35 cellular contexts compared by ENCODE assay signal in the genomic region with DNA sequence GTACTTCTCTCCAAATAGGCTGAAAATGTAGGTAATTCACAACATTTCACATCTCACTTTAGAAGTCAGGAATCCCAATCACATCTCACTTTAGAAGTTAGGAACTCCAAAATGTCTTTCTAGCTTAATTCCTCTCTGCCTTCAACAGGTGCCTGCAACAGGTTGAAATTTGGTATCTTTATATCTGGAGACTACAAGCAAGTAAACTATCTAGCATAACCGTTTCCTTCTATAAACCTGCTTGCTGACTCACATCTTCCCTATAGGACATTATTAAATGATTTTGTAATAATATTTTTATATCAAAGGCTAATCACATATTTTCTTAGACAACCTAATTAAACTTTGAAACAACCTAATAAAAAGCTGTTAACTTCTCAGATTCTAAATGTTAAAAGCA.
"Had no signal": no experiment of that assay in that cellular context is flagged by ENCODE, and none has a peak within 500 bp of the region (broad histone marks: within the 10 kb centered on the region; RNA-seq: fewer than 3 reads in every experiment).

No MANE protein-coding gene starts in this region.

- H3K27ac ChIP-seq: adrenal gland, body of pancreas, brain microvascular endothelial cell, breast epithelium, WERI-Rb-1 had no signal

- H3K4me3 Mint-ChIP-seq: activated B cell treated with CpG ODN at 0.5 μM for 24 hours; activated CD4-positive, alpha-beta memory T cell treated with anti-CD3 and anti-CD28 coated beads for 36 hours; activated CD4-positive, alpha-beta T cell treated with anti-CD3 and anti-CD28 coated beads, Interleukin-2, amount 10 ng/mL, durations not matched to agents 24 days and 14 days; activated CD8-positive, alpha-beta T cell treated with anti-CD3 and anti-CD28 coated beads for 36 hours; activated naive CD4-positive, alpha-beta T cell treated with anti-CD3 and anti-CD28 coated beads for 36 hours; activated naive CD8-positive, alpha-beta T cell treated with anti-CD3 and anti-CD28 coated beads for 36 hours; activated T-cell treated with anti-CD3 and anti-CD28 coated beads, Interleukin-2, amount 50 U/mL, for 4 hours; activated T-cell treated with anti-CD3 and anti-CD28 coated beads, Interleukin-2, amount 50 U/mL, for 72 hours; activated T-helper 1 cell treated with anti-CD3 and anti-CD28 coated beads, Interleukin-12 subunit alpha, Interleukin-12 subunit beta, Interleukin-2, Interleukin-4 antibody, amounts not matched to agents 30 ng/mL and 10 ng/mL and 1 ng/mL, durations not matched to agents 14 hours and 24 hours and 36 hours; activated T-helper 17 cell treated with anti-CD3 and anti-CD28 coated beads, Interleukin-2, amount 50 U/mL, for 72 hours; T-helper 1 cell treated with Interleukin-12 subunit alpha and Interleukin-12 subunit beta and Interleukin-4 antibody, amounts not matched to agents 30 μg/mL and 1 μg/mL, for 36 hours; T-helper 2 cell treated with Interferon-gamma antibody and Interleukin-4, amounts not matched to agents 5 μg/mL and 100 μg/mL, for 36 hours had no signal

- DNase-seq: activated B cell treated with CpG ODN at 0.5 μM for 24 hours; activated CD4-positive, alpha-beta memory T cell treated with anti-CD3 and anti-CD28 coated beads for 36 hours; activated CD4-positive, alpha-beta T cell treated with anti-CD3 and anti-CD28 coated beads for 4 hours; activated CD4-positive, alpha-beta T cell treated with anti-CD3 and anti-CD28 coated beads, Interleukin-2, amount 10 ng/mL, durations not matched to agents 24 days and 14 days; activated CD4-positive, alpha-beta T cell treated with anti-CD3 and anti-CD28 coated beads, Interleukin-2, amount 50 U/mL, for 1 hour; activated CD4-positive, alpha-beta T cell treated with anti-CD3 and anti-CD28 coated beads, Interleukin-2, amount 50 U/mL, for 4 hours; activated CD4-positive, CD25-positive, alpha-beta regulatory T cell treated with anti-CD3 and anti-CD28 coated beads, Interleukin-2, amount 50 U/mL, for 72 hours; activated CD8-positive, alpha-beta memory T cell treated with anti-CD3 and anti-CD28 coated beads, Interleukin-2, amount 50 U/mL, for 4 hours; activated CD8-positive, alpha-beta T cell treated with anti-CD3 and anti-CD28 coated beads for 36 hours; activated effector memory CD4-positive, alpha-beta T cell treated with anti-CD3 and anti-CD28 coated beads, Interleukin-2, amount 50 U/mL, for 16 hours; activated gamma-delta T cell treated with Interleukin-2 at 50 U/mL for 16 hours; activated naive CD4-positive, alpha-beta T cell; activated naive CD4-positive, alpha-beta T cell treated with anti-CD3 and anti-CD28 coated beads for 36 hours; activated naive CD4-positive, alpha-beta T cell treated with anti-CD3 and anti-CD28 coated beads, Interleukin-2, amount 50 U/mL, for 16 hours; activated naive CD8-positive, alpha-beta T cell treated with anti-CD3 and anti-CD28 coated beads for 36 hours; activated T-cell treated with anti-CD3 and anti-CD28 coated beads for 4 hours; activated T-cell treated with anti-CD3 and anti-CD28 coated beads, Interleukin-2, amount 50 U/mL, for 1 hour; activated T-cell treated with anti-CD3 and anti-CD28 coated beads, Interleukin-2, amount 50 U/mL, for 4 hours; activated T-cell treated with anti-CD3 and anti-CD28 coated beads, Interleukin-2, amount 50 U/mL, for 72 hours; adrenal gland; amniotic stem cell; aorta; body of pancreas; brain microvascular endothelial cell; central memory CD4-positive, alpha-beta T cell; T-helper 1 cell; T-helper 2 cell; T-helper 9 cell; WERI-Rb-1 had no signal

- H3K4me3 ChIP-seq: adrenal gland, body of pancreas, breast epithelium had no signal

- ATAC-seq: activated CD8-positive, alpha-beta T cell treated with anti-CD3 and anti-CD28 coated beads for 36 hours; activated naive CD4-positive, alpha-beta T cell treated with anti-CD3 and anti-CD28 coated beads, Interleukin-2, amount 50 U/mL, for 72 hours; activated T-cell treated with anti-CD3 and anti-CD28 coated beads, Interleukin-2, amount 50 U/mL, for 4 hours; activated T-cell treated with anti-CD3 and anti-CD28 coated beads, Interleukin-2, amount 50 U/mL, for 72 hours; activated T-helper 17 cell treated with anti-CD3 and anti-CD28 coated beads, Interleukin-2, amount 50 U/mL, for 72 hours; body of pancreas had no signal

- H3K36me3 ChIP-seq: adrenal gland, brain microvascular endothelial cell, breast epithelium, WERI-Rb-1 had no signal

- H3K4me1 ChIP-seq: body of pancreas, breast epithelium had no signal

- H3K27ac Mint-ChIP-seq: activated B cell treated with CpG ODN at 0.5 μM for 24 hours; activated CD4-positive, alpha-beta memory T cell treated with anti-CD3 and anti-CD28 coated beads for 36 hours; activated CD4-positive, alpha-beta T cell treated with anti-CD3 and anti-CD28 coated beads, Interleukin-2, amount 10 ng/mL, durations not matched to agents 24 days and 14 days; activated CD8-positive, alpha-beta T cell treated with anti-CD3 and anti-CD28 coated beads for 36 hours; activated naive CD4-positive, alpha-beta T cell treated with anti-CD3 and anti-CD28 coated beads for 36 hours; activated naive CD4-positive, alpha-beta T cell treated with anti-CD3 and anti-CD28 coated beads, Interleukin-2, amount 50 U/mL, for 72 hours; activated naive CD8-positive, alpha-beta T cell treated with anti-CD3 and anti-CD28 coated beads for 36 hours; activated T-helper 17 cell treated with anti-CD3 and anti-CD28 coated beads, Interleukin-2, amount 50 U/mL, for 72 hours; T-helper 1 cell treated with Interleukin-12 subunit alpha and Interleukin-12 subunit beta and Interleukin-4 antibody, amounts not matched to agents 30 μg/mL and 1 μg/mL, for 36 hours; T-helper 2 cell treated with Interferon-gamma antibody and Interleukin-4, amounts not matched to agents 5 μg/mL and 100 μg/mL, for 36 hours had no signal

- H3K27me3 ChIP-seq: adrenal gland, body of pancreas, brain microvascular endothelial cell, breast epithelium had no signal

- H3K27me3 Mint-ChIP-seq: activated B cell treated with CpG ODN at 0.5 μM for 24 hours; activated CD4-positive, alpha-beta memory T cell treated with anti-CD3 and anti-CD28 coated beads for 36 hours; activated CD4-positive, alpha-beta T cell treated with anti-CD3 and anti-CD28 coated beads, Interleukin-2, amount 10 ng/mL, durations not matched to agents 24 days and 14 days; activated CD8-positive, alpha-beta T cell treated with anti-CD3 and anti-CD28 coated beads for 36 hours; activated naive CD8-positive, alpha-beta T cell treated with anti-CD3 and anti-CD28 coated beads for 36 hours; activated T-helper 17 cell treated with anti-CD3 and anti-CD28 coated beads, Interleukin-2, amount 50 U/mL, for 72 hours had no signal
